Comparison of ENCODE assay signal across 13 cellular contexts in genomic region chr5:38925154-38925925, GRCh38.
DNase-seq lines count a peak whose midpoint lies in the region; TF ChIP-seq lines count a peak whose summit lies in the region.
"Had no signal": no experiment of that assay in that cellular context is flagged by ENCODE, and none has a peak within 500 bp of the region (broad histone marks: within the 10 kb centered on the region; RNA-seq: fewer than 3 reads in every experiment).

No MANE protein-coding gene starts in this region.

- H3K4me3 ChIP-seq in AG04449 (ENCODE audit: low read depth, low read length) (no peak overlapping the region), mesodermal cell (ENCODE audit: extremely low read depth, insufficient read depth, low read length, poor library complexity, severe bottlenecking) (no peak overlapping the region), colonic mucosa (no peak overlapping the region)
- H3K4me3 ChIP-seq: spleen had no signal

- H3K4me1 Mint-ChIP-seq in glutamatergic neuron (ENCODE audit: low read depth, unreplicated experiment) = no peaks in the 10 kb centered on the region
- H3K4me1 Mint-ChIP-seq: naive B cell had no signal

- H3K9me3 Mint-ChIP-seq in glutamatergic neuron (ENCODE audit: unreplicated experiment) = no peaks in the 10 kb centered on the region

- POLR2A ChIA-PET in AG04449 (lab: Yijun Ruan, JAX) = no interaction called here

- DNase-seq in AG04449 (ENCODE audit: low read depth, low spot score) = peak; percentile 60
- peak; percentile 50 for DNase-seq in LHCN-M2 (ENCODE audit: low read depth)
- DNase-seq in fibroblast of gingiva (ENCODE audit: low read depth) = peak; percentile 39
- no peak for DNase-seq in colonic mucosa
- DNase-seq in glutamatergic neuron = no peak
- DNase-seq in NCI-H1694 (lab: John Stamatoyannopoulos, UW) = no peak
- DNase-seq in NCI-H510A treated with DMSO at 0.1 percent for 48 hours (lab: John Stamatoyannopoulos, UW) = no peak
- DNase-seq: DMS 273 treated with DMSO at 0.1 percent for 48 hours, H9, naive B cell, NCI-H526 treated with DMSO at 0.1 percent for 48 hours, spleen had no signal

- H3K9ac ChIP-seq in colonic mucosa (ENCODE audit: low read depth in 2 of 2, low read length in 2 of 2) = no peak overlapping the region

- no peaks in the 10 kb centered on the region for H3K27me3 Mint-ChIP-seq in glutamatergic neuron (ENCODE audit: unreplicated experiment)

- no peak overlapping the region for H3K4me3 Mint-ChIP-seq in glutamatergic neuron (ENCODE audit: unreplicated experiment)
- H3K4me3 Mint-ChIP-seq: H9, naive B cell had no signal

- H3K9me3 ChIP-seq in mesodermal cell (ENCODE audit: control insufficient read depth, low read length) (no peaks in the 10 kb centered on the region), colonic mucosa (no peaks in the 10 kb centered on the region)
- H3K9me3 ChIP-seq: spleen had no signal

- H3K4me1 ChIP-seq in mesodermal cell (ENCODE audit: control insufficient read depth, insufficient read depth, low read length, poor library complexity, severe bottlenecking) = peaks cover 26% of the 10 kb centered on the region
- H3K4me1 ChIP-seq in colonic mucosa = no peaks in the 10 kb centered on the region
- H3K4me1 ChIP-seq: spleen had no signal

- H3K36me3 ChIP-seq in mesodermal cell (ENCODE audit: control insufficient read depth, insufficient read depth, low read length) = no peaks in the 10 kb centered on the region
- no peaks in the 10 kb centered on the region for H3K36me3 ChIP-seq in colonic mucosa

- no peak overlapping the region for H3K27ac Mint-ChIP-seq in glutamatergic neuron (ENCODE audit: unreplicated experiment)
- H3K27ac Mint-ChIP-seq: H9, naive B cell had no signal

- H3K27ac ChIP-seq in mesodermal cell (ENCODE audit: low read depth, low read length, severe bottlenecking) = peak overlapping the region; percentile 90
- H3K27ac ChIP-seq in colonic mucosa = no peak overlapping the region
- H3K27ac ChIP-seq: spleen had no signal

- TF ChIP-seq CTCF in AG04449 (IDR thresholded peaks at IDR 0.05; ENCODE audit: insufficient read depth, low read length, missing control alignments) (no peak), colonic mucosa (IDR thresholded peaks at IDR 0.05) (no peak), glutamatergic neuron (IDR thresholded peaks at IDR 0.05; ENCODE audit: partially characterized antibody, unreplicated experiment) (no peak)

- CTCF ChIA-PET in AG04449 (lab: Yijun Ruan, JAX) = interaction anchor here (1.4 kb wide), 1 partner anchor 88 kb away, joined by 4 read pairs; no protein-coding TSS in a partner anchor

- intact Hi-C loops in colonic mucosa (cut with DNase I) = no loop called here

- no peaks in the 10 kb centered on the region for H3K27me3 ChIP-seq in colonic mucosa

- no peaks in the 10 kb centered on the region for H3K36me3 Mint-ChIP-seq in glutamatergic neuron (ENCODE audit: unreplicated experiment)
- H3K36me3 Mint-ChIP-seq: naive B cell had no signal

- WGBS in mesodermal cell (ENCODE audit: insufficient coverage in 2 of 2), 2 experiments = 88 to 92% methylated on average over 1 to 5 of the region's 6 CpGs

Comparison
In these comparisons a context has a peak if more than half of its experiments do, and no peak if none do; other contexts are left out.
1. DNase-seq: peak in AG04449 (single experiment), LHCN-M2 (single experiment) and fibroblast of gingiva (single experiment); none in colonic mucosa (single experiment), glutamatergic neuron (single experiment), NCI-H1694 (single experiment) and NCI-H510A treated with DMSO at 0.1 percent for 48 hours (single experiment).